In the genomic region with DNA sequence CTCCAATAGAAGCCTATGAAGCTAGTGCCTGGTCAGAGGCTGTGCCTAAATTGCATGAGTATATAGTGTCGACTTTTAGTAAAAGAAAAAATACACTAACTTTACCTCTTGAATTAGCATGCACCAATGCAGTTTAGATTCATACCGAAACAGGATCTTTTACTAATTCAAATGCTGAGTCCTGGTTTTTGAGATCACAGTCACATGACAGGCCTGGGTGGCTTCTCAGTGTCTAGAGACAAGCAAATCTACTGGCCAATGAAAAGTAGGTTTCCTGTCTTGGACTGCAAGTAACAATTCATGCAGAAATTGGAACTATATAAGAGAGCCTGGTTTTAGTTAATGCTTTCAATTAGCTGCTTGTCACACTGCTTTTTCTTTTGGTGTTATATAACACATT, we compare ENCODE assay signal across 10 cellular contexts. TPM values are rescaled to one million over a fixed set of nuclear protein-coding genes. Genes with fewer than 3 reads are reported as not detected.
A peak's percentile ranks its signal among the peaks of the same experiment; 100 is the strongest.
DNase-seq lines count a peak whose midpoint lies in the region; ATAC-seq, FAIRE-seq and TF ChIP-seq lines count a peak whose summit lies in the region.
"Had no signal": no experiment of that assay in that cellular context is flagged by ENCODE, and none has a peak within 500 bp of the region (broad histone marks: within the 10 kb centered on the region; RNA-seq: fewer than 3 reads in every experiment).

No MANE protein-coding gene starts in this region.

- peaks cover 7 to 42% of the 10 kb centered on the region in 2 experiments; a peak in 4 of 5 replicates for H3K4me1 ChIP-seq in K562 (replicated peaks in 1 of 2; ENCODE audit: control insufficient read depth in 2 of 2, insufficient read depth in 2 of 2, low read length in 2 of 2)

- CTCF ChIA-PET in K562 (lab: Yijun Ruan, JAX; ENCODE audit: low intra/inter-chr PET ratio), result no interaction called here

- DNase-seq in CD1c-positive myeloid dendritic cell (ENCODE audit: extremely low spot score), result peak; percentile 71
- DNase-seq in K562 (ENCODE audit: extremely low read depth in 1 of 4, low spot score in 3 of 4), result no peak
- no peak for DNase-seq in EL
- no peak for DNase-seq in NCI-H1694 treated with DMSO at 0.1 percent for 48 hours (lab: John Stamatoyannopoulos, UW)
- no peak for DNase-seq in lower leg skin (ENCODE audit: low spot score in 2 of 2)
- DNase-seq in NCI-H1048 (lab: John Stamatoyannopoulos, UW), result no peak

- no peaks in the 10 kb centered on the region for H3K36me3 ChIP-seq in K562 (ENCODE audit: control insufficient read depth, insufficient read depth, low read length)
- H3K36me3 ChIP-seq: BLaER1, breast epithelium had no signal

- POLR2A ChIA-PET in K562 (lab: Yijun Ruan, JAX), result interaction anchor here (0.6 to 1.0 kb wide), 2 partner anchors 12 to 1258 kb away, joined by 3 read pairs; no protein-coding TSS in a partner anchor

- H3K9me1 ChIP-seq in K562 (ENCODE audit: control insufficient read depth, insufficient read depth, low read length), result no peaks in the 10 kb centered on the region

- intact Hi-C loops in K562 (cut with micrococcal nuclease), result no loop called here
- intact Hi-C loops in lower leg skin (cut with DNase I; ENCODE audit: low total_unique reads), result no loop called here

- no peak for TF ChIP-seq CTCF in K562 (IDR thresholded peaks at IDR 0.05 in 2 of 3, conservative IDR thresholded peaks at IDR 0.05 in 1 of 3; ENCODE audit: insufficient read depth in 2 of 3, low read depth in 1 of 3, low read length in 3 of 3)
- no peak for TF ChIP-seq CTCF in lower leg skin (IDR thresholded peaks at IDR 0.05)

- no peak overlapping the region for H3K9ac ChIP-seq in K562 (ENCODE audit: insufficient read depth in 1 of 2, low read depth in 2 of 2, low read length in 2 of 2)
- H3K9ac ChIP-seq: BLaER1 had no signal

- no peak overlapping the region for H3K4me2 ChIP-seq in K562 (ENCODE audit: insufficient read depth, low read length)

- no peak for FAIRE-seq in K562 (lab: Jason Lieb, UNC)

- no peaks in the 10 kb centered on the region for H3K9me3 ChIP-seq in K562 (replicated peaks; ENCODE audit: control insufficient read depth, insufficient read depth, low read depth, low read length)
- H3K9me3 ChIP-seq: breast epithelium had no signal

- peaks cover 98% of the 10 kb centered on the region for H3K79me2 ChIP-seq in K562 (ENCODE audit: control insufficient read depth, insufficient read depth, low read length)

- in situ Hi-C loops in K562 (cut with MboI), result no loop called here

- no peak for TF ChIP-seq POLR2A in K562 (conservative IDR thresholded peaks at IDR 0.05)
- TF ChIP-seq POLR2A in lower leg skin (IDR thresholded peaks at IDR 0.05), result no peak

- no peak overlapping the region for H3K27ac ChIP-seq in K562 (ENCODE audit: extremely low read depth, low read depth, low read length)
- H3K27ac ChIP-seq: BLaER1, breast epithelium had no signal

- no peaks in the 10 kb centered on the region for H3K27me3 ChIP-seq in K562 (ENCODE audit: control insufficient read depth in 2 of 2, insufficient read depth in 2 of 2, low read length in 2 of 2)
- H3K27me3 ChIP-seq: breast epithelium had no signal

- peak; percentile 54 for ATAC-seq in GM19395 (IDR thresholded peaks at IDR 0.05; ENCODE audit: unreplicated experiment)
- peak; percentile 61 for ATAC-seq in HG03354 (IDR thresholded peaks at IDR 0.05; ENCODE audit: poor library complexity, severe bottlenecking, unreplicated experiment)
- no peak for ATAC-seq in K562

- BruUV-seq in K562 (replicated peaks; lab: Mats Ljungman, UMichigan), result no TSS peak

- H3K4me3 ChIP-seq in K562 (no peak overlapping the region), lower leg skin (ENCODE audit: low read depth, poor library complexity, severe bottlenecking) (no peak overlapping the region)
- H3K4me3 ChIP-seq: BLaER1 had no signal

- H4K20me1 ChIP-seq in K562 (replicated peaks; ENCODE audit: control insufficient read depth, insufficient read depth, low read length), result peaks cover 20% of the 10 kb centered on the region

- TF ChIP-seq EP300 in K562 (IDR thresholded peaks at IDR 0.05; ENCODE audit: low read length), result no peak

- 82% methylated on average over 2 of the region's 2 CpGs for WGBS in K562 (ENCODE audit: insufficient coverage, low coverage, missing lambda C conversion rate)
- 47 to 59% methylated on average over 2 of the region's 2 CpGs for WGBS in lower leg skin, 2 donors

- no peak for TF ChIP-seq RAD21 in K562 (CRISPR knock-in tag; conservative IDR thresholded peaks at IDR 0.05 in 1 of 2, IDR thresholded peaks at IDR 0.05 in 1 of 2)

- no peak overlapping the region for H2AFZ ChIP-seq in K562 (ENCODE audit: low read depth, low read length)

TF ChIP-seq in K562, 482 proteins besides CTCF, POLR2A, EP300 and RAD21 (continues in another document):
- no peak for TF ChIP-seq HSF4 (CRISPR knock-in tag; IDR thresholded peaks at IDR 0.05; ENCODE audit: borderline replicate concordance)
- TF ChIP-seq ZNF592 (IDR thresholded peaks at IDR 0.05), result no peak
- 0 out of 2 replicates have a peak, but pooled peaks have one; percentile 23 for TF ChIP-seq LEF1 (IDR thresholded peaks at IDR 0.05)
- TF ChIP-seq HDAC3 (IDR thresholded peaks at IDR 0.05; ENCODE audit: borderline replicate concordance, partially characterized antibody), result peak; percentile 24

RNA-seq across cellular contexts. Expression of gene ARHGEF12, which starts 7.2 kb away (rescaled TPM):
- total RNA-seq in K562 (2011; cell fraction: chromatin; rRNA removed; ENCODE audit: low replicate concordance), result 78.5 and 317 TPM in 2 replicates
- 35.7 and 50.3 TPM in 2 replicates for total RNA-seq in K562 (2011; cell fraction: nucleolus; rRNA removed)
- total RNA-seq in K562 (2011; cell fraction: nucleoplasm; rRNA removed), result 118 and 168 TPM in 2 replicates
- total RNA-seq in K562 (2014; rRNA removed) (25.6 and 29.5 TPM in 2 replicates), K562 (2014; rRNA removed; fragmentation: Illumina TruSeq; extraction: Trizol) (51.7 and 61.3 TPM in 2 replicates), K562 (2015; rRNA removed; fragmentation: Illumina TruSeq; extraction: Trizol) (43.6 and 47.0 TPM in 2 replicates), K562 (2021) (39.9 and 44.6 TPM in 2 replicates), lower leg skin (100 to 1,000 TPM; 124 to 153 (median 132) TPM)
- polyA plus RNA-seq in K562 (2011; rRNA removed) (13.5 and 27.1 TPM in 2 replicates), K562 (2014; fragmentation: Illumina TruSeq; extraction: Trizol) (29.9 and 32.6 TPM in 2 replicates), K562 (2014; fragmentation: Nextera tagmentation; extraction: Ambion mirVana) (1 to 10 TPM; 3.5 to 4.6 TPM), K562 (2014; rRNA removed) (17.8 and 19.3 TPM in 2 replicates)
- polyA plus RNA-seq in K562 (2011; cell fraction: cytosol; rRNA removed), result 7.2 and 10.3 TPM in 2 replicates
- 20.7 and 25.6 TPM in 2 replicates for polyA plus RNA-seq in K562 (2011; cell fraction: nucleus; rRNA removed)
- polyA plus RNA-seq in K562 (2012), result 22.6 and 24.8 TPM in 2 replicates
- 104 and 139 TPM in 2 replicates for polyA minus RNA-seq in K562 (2011; rRNA and poly(A)+ RNA removed)
- polyA minus RNA-seq in K562 (2011; cell fraction: cytosol; rRNA and poly(A)+ RNA removed), result 29.9 and 49.9 TPM in 2 replicates
- 49.0 and 56.1 TPM in 2 replicates for polyA minus RNA-seq in K562 (2011; cell fraction: nucleus; rRNA and poly(A)+ RNA removed)

RNA-seq across cellular contexts. Expression of gene TLCD5, which starts 18.3 kb away (rescaled TPM):
- total RNA-seq in K562 (2011; cell fraction: chromatin; rRNA removed; ENCODE audit: low replicate concordance), result 7.0 and 10.5 TPM in 2 replicates
- 2.7 and 3.4 TPM in 2 replicates for total RNA-seq in K562 (2011; cell fraction: nucleolus; rRNA removed)
- 6.2 and 10.2 TPM in 2 replicates for total RNA-seq in K562 (2011; cell fraction: nucleoplasm; rRNA removed)
- total RNA-seq in K562 (2014; rRNA removed) (1.3 TPM in 2 replicates), K562 (2014; rRNA removed; fragmentation: Illumina TruSeq; extraction: Trizol) (1.7 and 1.9 TPM in 2 replicates), K562 (2015; rRNA removed; fragmentation: Illumina TruSeq; extraction: Trizol) (0.75 and 0.94 TPM in 2 replicates), K562 (2021) (1.3 and 1.4 TPM in 2 replicates), lower leg skin (1 to 10 TPM in 3 of 4 donors, under 1 TPM in 1; 0.72 to 1.7 (median 1.5) TPM)
- polyA plus RNA-seq in K562 (2011; rRNA removed) (4.8 and 5.1 TPM in 2 replicates), K562 (2014; fragmentation: Illumina TruSeq; extraction: Trizol) (1.3 and 1.8 TPM in 2 replicates), K562 (2014; fragmentation: Nextera tagmentation; extraction: Ambion mirVana) (1 to 10 TPM; 1.6 to 1.7 TPM), K562 (2014; rRNA removed) (1.5 and 1.8 TPM in 2 replicates)
- polyA plus RNA-seq in K562 (2011; cell fraction: cytosol; rRNA removed), result 2.1 and 4.5 TPM in 2 replicates
- polyA plus RNA-seq in K562 (2011; cell fraction: nucleus; rRNA removed), result 7.0 and 8.1 TPM in 2 replicates
- polyA plus RNA-seq in K562 (2012), result 1.0 and 2.1 TPM in 2 replicates
- 2.9 and 3.4 TPM in 2 replicates for polyA minus RNA-seq in K562 (2011; rRNA and poly(A)+ RNA removed)
- polyA minus RNA-seq in K562 (2011; cell fraction: cytosol; rRNA and poly(A)+ RNA removed), result 1.2 and 2.9 TPM in 2 replicates
- 1.9 and 3.1 TPM in 2 replicates for polyA minus RNA-seq in K562 (2011; cell fraction: nucleus; rRNA and poly(A)+ RNA removed)
